In the genomic region with DNA sequence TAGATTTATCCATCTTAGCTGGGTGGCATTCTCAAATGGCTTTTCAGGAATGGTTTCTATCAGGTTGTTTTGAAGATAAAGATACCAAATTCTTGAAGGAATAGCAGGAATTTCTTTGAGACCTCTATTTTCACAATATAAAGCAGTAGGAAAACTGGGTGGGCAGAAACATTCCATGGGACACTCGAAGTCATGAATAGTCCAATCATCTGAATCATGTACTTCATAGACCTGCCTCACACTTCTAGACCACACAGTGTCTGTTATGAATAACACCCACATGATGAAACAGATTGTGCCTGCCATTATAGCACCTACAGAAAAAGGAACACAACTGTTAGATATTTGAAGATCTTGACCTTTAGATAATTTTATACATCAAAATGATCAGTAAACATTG, we compare ENCODE assay signal across 21 cellular contexts. TPM values are rescaled to one million over a fixed set of nuclear protein-coding genes. Genes with fewer than 3 reads are reported as not detected.
A peak's percentile ranks its signal among the peaks of the same experiment; 100 is the strongest.
DNase-seq lines count a peak whose midpoint lies in the region; ATAC-seq and TF ChIP-seq lines count a peak whose summit lies in the region.
"Had no signal": no experiment of that assay in that cellular context is flagged by ENCODE, and none has a peak within 500 bp of the region (broad histone marks: within the 10 kb centered on the region; RNA-seq: fewer than 3 reads in every experiment).

No MANE protein-coding gene starts in this region.

- no peaks in the 10 kb centered on the region for H3K36me3 ChIP-seq in SJSA1
- H3K36me3 ChIP-seq: BLaER1 had no signal

- DNase-seq in DMS114 treated with DMSO at 0.1 percent for 48 hours (lab: John Stamatoyannopoulos, UW; ENCODE audit: unreplicated experiment), result peak; percentile 76
- DNase-seq in SJSA1 (ENCODE audit: low read depth in 1 of 2, low spot score in 2 of 2), result peak; percentile 100
- peak; percentile 3 for DNase-seq in fibroblast of mammary gland (ENCODE audit: low read depth)
- no peak for DNase-seq in occipital lobe (lab: John Stamatoyannopoulos, UW)
- no peak for DNase-seq in activated CD4-positive, alpha-beta T cell treated with anti-CD3 and anti-CD28 coated beads for 4 hours
- DNase-seq: Caco-2; CD4-positive, CD25-positive, alpha-beta regulatory T cell; CD8-positive, alpha-beta T cell; DMS79; EL; GDM1; H9 had no signal

- ATAC-seq in HG03342 (IDR thresholded peaks at IDR 0.05; ENCODE audit: unreplicated experiment), result no peak
- ATAC-seq: CD8-positive, alpha-beta T cell; GM12878; GM23338; HCT116 had no signal

- H3K4me3 ChIP-seq in SJSA1 (no peak overlapping the region), fibroblast of mammary gland (ENCODE audit: control insufficient read depth, low read depth, low read length) (no peak overlapping the region)
- H3K4me3 ChIP-seq: BLaER1, GM12878, GM23338 had no signal

- peaks cover 63% of the 10 kb centered on the region for H3K4me1 ChIP-seq in SJSA1 (replicated peaks)
- H3K4me1 ChIP-seq: BLaER1, Caco-2 had no signal

- H3K9me3 ChIP-seq in SJSA1 (replicated peaks), result no peaks in the 10 kb centered on the region
- H3K9me3 ChIP-seq: BLaER1, Caco-2 had no signal

- H3K27me3 ChIP-seq in SJSA1 (replicated peaks), result no peaks in the 10 kb centered on the region
- H3K27me3 ChIP-seq: BLaER1 had no signal

- H3K27ac ChIP-seq in SJSA1, result peak overlapping the region; percentile 95
- H3K27ac ChIP-seq: 22Rv1, BLaER1, C4-2B had no signal

- TF ChIP-seq CTCF in fibroblast of mammary gland (conservative IDR thresholded peaks at IDR 0.05; ENCODE audit: control insufficient read depth, insufficient read depth, low read depth, low read length), result no peak

RNA-seq across cellular contexts. Expression of gene KERA, which starts 1.8 kb away (rescaled TPM):
- 41.1 and 72.5 TPM in 2 replicates for total RNA-seq in SJSA1 (2014; rRNA removed; shearing (Covaris generic))
- total RNA-seq in occipital lobe, result 3.0 TPM
- total RNA-seq: B cell; Caco-2; CD4-positive, CD25-positive, alpha-beta regulatory T cell; CD8-positive, alpha-beta T cell; GM12878; GM23338; H4; H9 had no signal

RNA-seq across cellular contexts. Expression of gene EPYC, which starts 51.2 kb away (rescaled TPM):
- 0.05 TPM in 1 of 2 replicates, not detected in the other for total RNA-seq in SJSA1 (2014; rRNA removed; shearing (Covaris generic))
- not detected for total RNA-seq in occipital lobe
- total RNA-seq: B cell; Caco-2; CD4-positive, CD25-positive, alpha-beta regulatory T cell; CD8-positive, alpha-beta T cell; GM12878; GM23338; H9 had no signal

RNA-seq across cellular contexts. Expression of gene LUM, which starts 55.3 kb away (rescaled TPM):
- 505 and 812 TPM in 2 replicates for total RNA-seq in SJSA1 (2014; rRNA removed; shearing (Covaris generic))
- total RNA-seq in occipital lobe, result 20.1 TPM
- total RNA-seq: B cell; CD4-positive, CD25-positive, alpha-beta regulatory T cell; CD8-positive, alpha-beta T cell; GM23338; H9 had no signal

Comparison
In these comparisons a context has a peak if more than half of its experiments do, and no peak if none do; other contexts are left out.
1. DNase-seq: peak in DMS114 treated with DMSO at 0.1 percent for 48 hours (single experiment), SJSA1 (2 of 2) and fibroblast of mammary gland (single experiment); none in occipital lobe (single experiment) and activated CD4-positive, alpha-beta T cell treated with anti-CD3 and anti-CD28 coated beads for 4 hours (0 of 2).
2. RNA of gene KERA, which starts 1.8 kb away (total RNA-seq): 41.1 to 72.5 TPM in SJSA1; 3.0 TPM in occipital lobe (single experiment); every median in the first group is over 10 times any median in the second.
3. RNA of gene LUM, which starts 55.3 kb away (total RNA-seq): 505 to 812 TPM in SJSA1; 20.1 TPM in occipital lobe (single experiment); every median in the first group is over 10 times any median in the second.